ENCODE assay signal across 1 cellular context in the genomic region with DNA sequence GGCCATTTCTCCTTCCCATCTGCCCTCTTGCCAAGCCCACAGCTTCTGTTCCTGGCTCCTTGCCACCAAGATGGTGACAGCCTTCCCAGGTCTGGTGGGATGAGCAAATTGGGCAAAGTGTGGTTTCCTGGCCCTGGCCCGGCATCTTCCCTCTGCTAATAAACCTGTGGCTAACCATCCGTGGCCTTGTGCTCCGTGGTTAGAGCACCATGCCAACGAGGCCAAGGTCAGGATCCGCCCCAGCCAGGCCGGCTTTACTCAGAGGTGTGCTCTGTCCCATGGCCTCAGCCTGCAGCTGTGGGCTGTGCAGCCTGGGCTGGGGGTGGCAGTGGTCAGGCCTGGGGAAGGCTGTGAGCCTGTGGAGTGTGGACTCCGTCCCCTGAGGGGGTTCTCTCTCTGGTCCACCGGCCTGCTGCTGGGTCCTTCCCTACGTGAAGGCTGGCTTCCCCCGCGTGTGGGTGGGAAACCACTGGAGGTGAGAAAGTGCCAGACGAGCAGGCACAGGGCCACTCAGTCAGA.
TF ChIP-seq lines count a peak whose summit lies in the region.

No MANE protein-coding gene starts in this region.

TF ChIP-seq in HepG2, 621 proteins besides CTCF, POLR2A, EP300 and RAD21 (continued from another document and continues in another):
- TF ChIP-seq, protein P1, sequence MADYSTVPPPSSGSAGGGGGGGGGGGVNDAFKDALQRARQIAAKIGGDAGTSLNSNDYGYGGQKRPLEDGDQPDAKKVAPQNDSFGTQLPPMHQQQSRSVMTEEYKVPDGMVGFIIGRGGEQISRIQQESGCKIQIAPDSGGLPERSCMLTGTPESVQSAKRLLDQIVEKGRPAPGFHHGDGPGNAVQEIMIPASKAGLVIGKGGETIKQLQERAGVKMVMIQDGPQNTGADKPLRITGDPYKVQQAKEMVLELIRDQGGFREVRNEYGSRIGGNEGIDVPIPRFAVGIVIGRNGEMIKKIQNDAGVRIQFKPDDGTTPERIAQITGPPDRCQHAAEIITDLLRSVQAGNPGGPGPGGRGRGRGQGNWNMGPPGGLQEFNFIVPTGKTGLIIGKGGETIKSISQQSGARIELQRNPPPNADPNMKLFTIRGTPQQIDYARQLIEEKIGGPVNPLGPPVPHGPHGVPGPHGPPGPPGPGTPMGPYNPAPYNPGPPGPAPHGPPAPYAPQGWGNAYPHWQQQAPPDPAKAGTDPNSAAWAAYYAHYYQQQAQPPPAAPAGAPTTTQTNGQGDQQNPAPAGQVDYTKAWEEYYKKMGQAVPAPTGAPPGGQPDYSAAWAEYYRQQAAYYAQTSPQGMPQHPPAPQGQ (CRISPR knock-in tag; IDR thresholded peaks at IDR 0.05; ENCODE audit: borderline replicate concordance): no peak
- TF ChIP-seq ZNF780A (CRISPR knock-in tag; IDR thresholded peaks at IDR 0.05) (no peak), ZNF232 (CRISPR knock-in tag; IDR thresholded peaks at IDR 0.05; ENCODE audit: borderline replicate concordance) (no peak; the same call in 1 of the 2 replicates), FOXK1 (CRISPR knock-in tag; IDR thresholded peaks at IDR 0.05; ENCODE audit: borderline replicate concordance, low read depth) (no peak), AGO2 (optimal IDR thresholded peaks at IDR 0.05; ENCODE audit: low read depth, low read length) (no peak), SRSF4 (IDR thresholded peaks at IDR 0.05; ENCODE audit: low read depth, low read length, poor library complexity, severe bottlenecking) (no peak), HOXA9 (CRISPR knock-in tag; IDR thresholded peaks at IDR 0.05; ENCODE audit: borderline replicate concordance) (no peak), SRY (CRISPR knock-in tag; IDR thresholded peaks at IDR 0.05) (peak; percentile 70; the same call in 1 of the 2 replicates), ZNF678 (CRISPR knock-in tag; IDR thresholded peaks at IDR 0.05) (no peak), RARA (CRISPR knock-in tag; IDR thresholded peaks at IDR 0.05) (peak; percentile 78), HNRNPH1 (optimal IDR thresholded peaks at IDR 0.05; ENCODE audit: low read depth, low read length) (no peak), CBX5 (CRISPR knock-in tag; IDR thresholded peaks at IDR 0.05; ENCODE audit: borderline replicate concordance) (peak; percentile 33; the same call in 1 of the 2 replicates), ZNF224 (CRISPR knock-in tag; IDR thresholded peaks at IDR 0.05) (no peak), ZNF331 (CRISPR knock-in tag; IDR thresholded peaks at IDR 0.05) (peak; percentile 71), ZSCAN29 (CRISPR knock-in tag; conservative IDR thresholded peaks at IDR 0.05) (0 out of 2 replicates have a peak, but pooled peaks have one; percentile 36), ZNF253 (CRISPR knock-in tag; IDR thresholded peaks at IDR 0.05; ENCODE audit: borderline replicate concordance) (no peak), ARID2 (CRISPR knock-in tag; IDR thresholded peaks at IDR 0.05; ENCODE audit: borderline replicate concordance) (no peak), TGIF2 (CRISPR knock-in tag; IDR thresholded peaks at IDR 0.05) (no peak), ATF7 (IDR thresholded peaks at IDR 0.05) (no peak), ATF7 (CRISPR knock-in tag; IDR thresholded peaks at IDR 0.05) (no peak), ARNT (IDR thresholded peaks at IDR 0.05) (no peak), ARNT2 (CRISPR knock-in tag; IDR thresholded peaks at IDR 0.05; ENCODE audit: low read depth) (no peak), RBAK (CRISPR knock-in tag; IDR thresholded peaks at IDR 0.05) (no peak), ZNF766 (CRISPR knock-in tag; IDR thresholded peaks at IDR 0.05; ENCODE audit: borderline replicate concordance) (peak; percentile 75; the same call in 1 of the 2 replicates), ZNF451 (CRISPR knock-in tag; IDR thresholded peaks at IDR 0.05) (no peak; the same call in 1 of the 2 replicates), KAT7 (CRISPR knock-in tag; IDR thresholded peaks at IDR 0.05; ENCODE audit: borderline replicate concordance) (no peak), SETDB1 (CRISPR knock-in tag; IDR thresholded peaks at IDR 0.05; ENCODE audit: borderline replicate concordance) (no peak), ZNF510 (CRISPR knock-in tag; IDR thresholded peaks at IDR 0.05; ENCODE audit: low read depth) (no peak), ZNF282 (IDR thresholded peaks at IDR 0.05; ENCODE audit: partially characterized antibody) (no peak), KAT2B (IDR thresholded peaks at IDR 0.05; ENCODE audit: borderline replicate concordance, low read depth, low read length) (no peak), HNF4A (CRISPR knock-in tag; IDR thresholded peaks at IDR 0.05) (peak; percentile 81), STAT5B (CRISPR knock-in tag; IDR thresholded peaks at IDR 0.05) (no peak), XRCC5 (optimal IDR thresholded peaks at IDR 0.05; ENCODE audit: low read length) (no peak)
- TF ChIP-seq, protein P2, sequence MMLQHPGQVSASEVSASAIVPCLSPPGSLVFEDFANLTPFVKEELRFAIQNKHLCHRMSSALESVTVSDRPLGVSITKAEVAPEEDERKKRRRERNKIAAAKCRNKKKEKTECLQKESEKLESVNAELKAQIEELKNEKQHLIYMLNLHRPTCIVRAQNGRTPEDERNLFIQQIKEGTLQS (CRISPR knock-in tag; IDR thresholded peaks at IDR 0.05): 0 out of 2 replicates have a peak, but pooled peaks have one; percentile 53
- TF ChIP-seq, protein P3, sequence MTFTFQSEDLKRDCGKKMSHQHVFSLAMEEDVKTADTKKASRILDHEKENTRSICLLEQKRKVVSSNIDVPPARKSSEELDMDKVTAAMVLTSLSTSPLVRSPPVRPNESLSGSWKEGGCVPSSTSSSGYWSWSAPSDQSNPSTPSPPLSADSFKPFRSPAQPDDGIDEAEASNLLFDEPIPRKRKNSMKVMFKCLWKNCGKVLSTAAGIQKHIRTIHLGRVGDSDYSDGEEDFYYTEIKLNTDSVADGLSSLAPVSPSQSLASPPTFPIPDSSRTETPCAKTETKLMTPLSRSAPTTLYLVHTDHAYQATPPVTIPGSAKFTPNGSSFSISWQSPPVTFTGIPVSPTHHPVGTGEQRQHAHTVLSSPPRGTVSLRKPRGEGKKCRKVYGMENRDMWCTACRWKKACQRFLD (CRISPR knock-in tag; IDR thresholded peaks at IDR 0.05; ENCODE audit: borderline replicate concordance): no peak
- TF ChIP-seq, protein P4, sequence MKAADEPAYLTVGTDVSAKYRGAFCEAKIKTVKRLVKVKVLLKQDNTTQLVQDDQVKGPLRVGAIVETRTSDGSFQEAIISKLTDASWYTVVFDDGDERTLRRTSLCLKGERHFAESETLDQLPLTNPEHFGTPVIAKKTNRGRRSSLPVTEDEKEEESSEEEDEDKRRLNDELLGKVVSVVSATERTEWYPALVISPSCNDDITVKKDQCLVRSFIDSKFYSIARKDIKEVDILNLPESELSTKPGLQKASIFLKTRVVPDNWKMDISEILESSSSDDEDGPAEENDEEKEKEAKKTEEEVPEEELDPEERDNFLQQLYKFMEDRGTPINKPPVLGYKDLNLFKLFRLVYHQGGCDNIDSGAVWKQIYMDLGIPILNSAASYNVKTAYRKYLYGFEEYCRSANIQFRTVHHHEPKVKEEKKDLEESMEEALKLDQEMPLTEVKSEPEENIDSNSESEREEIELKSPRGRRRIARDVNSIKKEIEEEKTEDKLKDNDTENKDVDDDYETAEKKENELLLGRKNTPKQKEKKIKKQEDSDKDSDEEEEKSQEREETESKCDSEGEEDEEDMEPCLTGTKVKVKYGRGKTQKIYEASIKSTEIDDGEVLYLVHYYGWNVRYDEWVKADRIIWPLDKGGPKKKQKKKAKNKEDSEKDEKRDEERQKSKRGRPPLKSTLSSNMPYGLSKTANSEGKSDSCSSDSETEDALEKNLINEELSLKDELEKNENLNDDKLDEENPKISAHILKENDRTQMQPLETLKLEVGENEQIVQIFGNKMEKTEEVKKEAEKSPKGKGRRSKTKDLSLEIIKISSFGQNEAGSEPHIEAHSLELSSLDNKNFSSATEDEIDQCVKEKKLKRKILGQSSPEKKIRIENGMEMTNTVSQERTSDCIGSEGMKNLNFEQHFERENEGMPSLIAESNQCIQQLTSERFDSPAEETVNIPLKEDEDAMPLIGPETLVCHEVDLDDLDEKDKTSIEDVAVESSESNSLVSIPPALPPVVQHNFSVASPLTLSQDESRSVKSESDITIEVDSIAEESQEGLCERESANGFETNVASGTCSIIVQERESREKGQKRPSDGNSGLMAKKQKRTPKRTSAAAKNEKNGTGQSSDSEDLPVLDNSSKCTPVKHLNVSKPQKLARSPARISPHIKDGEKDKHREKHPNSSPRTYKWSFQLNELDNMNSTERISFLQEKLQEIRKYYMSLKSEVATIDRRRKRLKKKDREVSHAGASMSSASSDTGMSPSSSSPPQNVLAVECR (CRISPR knock-in tag; IDR thresholded peaks at IDR 0.05; ENCODE audit: borderline replicate concordance): peak; percentile 47; the same call in 1 of the 2 replicates
- TF ChIP-seq, protein P5, sequence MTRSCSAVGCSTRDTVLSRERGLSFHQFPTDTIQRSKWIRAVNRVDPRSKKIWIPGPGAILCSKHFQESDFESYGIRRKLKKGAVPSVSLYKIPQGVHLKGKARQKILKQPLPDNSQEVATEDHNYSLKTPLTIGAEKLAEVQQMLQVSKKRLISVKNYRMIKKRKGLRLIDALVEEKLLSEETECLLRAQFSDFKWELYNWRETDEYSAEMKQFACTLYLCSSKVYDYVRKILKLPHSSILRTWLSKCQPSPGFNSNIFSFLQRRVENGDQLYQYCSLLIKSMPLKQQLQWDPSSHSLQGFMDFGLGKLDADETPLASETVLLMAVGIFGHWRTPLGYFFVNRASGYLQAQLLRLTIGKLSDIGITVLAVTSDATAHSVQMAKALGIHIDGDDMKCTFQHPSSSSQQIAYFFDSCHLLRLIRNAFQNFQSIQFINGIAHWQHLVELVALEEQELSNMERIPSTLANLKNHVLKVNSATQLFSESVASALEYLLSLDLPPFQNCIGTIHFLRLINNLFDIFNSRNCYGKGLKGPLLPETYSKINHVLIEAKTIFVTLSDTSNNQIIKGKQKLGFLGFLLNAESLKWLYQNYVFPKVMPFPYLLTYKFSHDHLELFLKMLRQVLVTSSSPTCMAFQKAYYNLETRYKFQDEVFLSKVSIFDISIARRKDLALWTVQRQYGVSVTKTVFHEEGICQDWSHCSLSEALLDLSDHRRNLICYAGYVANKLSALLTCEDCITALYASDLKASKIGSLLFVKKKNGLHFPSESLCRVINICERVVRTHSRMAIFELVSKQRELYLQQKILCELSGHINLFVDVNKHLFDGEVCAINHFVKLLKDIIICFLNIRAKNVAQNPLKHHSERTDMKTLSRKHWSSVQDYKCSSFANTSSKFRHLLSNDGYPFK (CRISPR knock-in tag; IDR thresholded peaks at IDR 0.05; ENCODE audit: borderline replicate concordance): no peak
- TF ChIP-seq, protein P6, sequence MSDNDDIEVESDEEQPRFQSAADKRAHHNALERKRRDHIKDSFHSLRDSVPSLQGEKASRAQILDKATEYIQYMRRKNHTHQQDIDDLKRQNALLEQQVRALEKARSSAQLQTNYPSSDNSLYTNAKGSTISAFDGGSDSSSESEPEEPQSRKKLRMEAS (IDR thresholded peaks at IDR 0.05): peak; percentile 77
- TF ChIP-seq, protein P7, sequence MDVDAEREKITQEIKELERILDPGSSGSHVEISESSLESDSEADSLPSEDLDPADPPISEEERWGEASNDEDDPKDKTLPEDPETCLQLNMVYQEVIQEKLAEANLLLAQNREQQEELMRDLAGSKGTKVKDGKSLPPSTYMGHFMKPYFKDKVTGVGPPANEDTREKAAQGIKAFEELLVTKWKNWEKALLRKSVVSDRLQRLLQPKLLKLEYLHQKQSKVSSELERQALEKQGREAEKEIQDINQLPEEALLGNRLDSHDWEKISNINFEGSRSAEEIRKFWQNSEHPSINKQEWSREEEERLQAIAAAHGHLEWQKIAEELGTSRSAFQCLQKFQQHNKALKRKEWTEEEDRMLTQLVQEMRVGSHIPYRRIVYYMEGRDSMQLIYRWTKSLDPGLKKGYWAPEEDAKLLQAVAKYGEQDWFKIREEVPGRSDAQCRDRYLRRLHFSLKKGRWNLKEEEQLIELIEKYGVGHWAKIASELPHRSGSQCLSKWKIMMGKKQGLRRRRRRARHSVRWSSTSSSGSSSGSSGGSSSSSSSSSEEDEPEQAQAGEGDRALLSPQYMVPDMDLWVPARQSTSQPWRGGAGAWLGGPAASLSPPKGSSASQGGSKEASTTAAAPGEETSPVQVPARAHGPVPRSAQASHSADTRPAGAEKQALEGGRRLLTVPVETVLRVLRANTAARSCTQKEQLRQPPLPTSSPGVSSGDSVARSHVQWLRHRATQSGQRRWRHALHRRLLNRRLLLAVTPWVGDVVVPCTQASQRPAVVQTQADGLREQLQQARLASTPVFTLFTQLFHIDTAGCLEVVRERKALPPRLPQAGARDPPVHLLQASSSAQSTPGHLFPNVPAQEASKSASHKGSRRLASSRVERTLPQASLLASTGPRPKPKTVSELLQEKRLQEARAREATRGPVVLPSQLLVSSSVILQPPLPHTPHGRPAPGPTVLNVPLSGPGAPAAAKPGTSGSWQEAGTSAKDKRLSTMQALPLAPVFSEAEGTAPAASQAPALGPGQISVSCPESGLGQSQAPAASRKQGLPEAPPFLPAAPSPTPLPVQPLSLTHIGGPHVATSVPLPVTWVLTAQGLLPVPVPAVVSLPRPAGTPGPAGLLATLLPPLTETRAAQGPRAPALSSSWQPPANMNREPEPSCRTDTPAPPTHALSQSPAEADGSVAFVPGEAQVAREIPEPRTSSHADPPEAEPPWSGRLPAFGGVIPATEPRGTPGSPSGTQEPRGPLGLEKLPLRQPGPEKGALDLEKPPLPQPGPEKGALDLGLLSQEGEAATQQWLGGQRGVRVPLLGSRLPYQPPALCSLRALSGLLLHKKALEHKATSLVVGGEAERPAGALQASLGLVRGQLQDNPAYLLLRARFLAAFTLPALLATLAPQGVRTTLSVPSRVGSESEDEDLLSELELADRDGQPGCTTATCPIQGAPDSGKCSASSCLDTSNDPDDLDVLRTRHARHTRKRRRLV (CRISPR knock-in tag; IDR thresholded peaks at IDR 0.05): no peak
- TF ChIP-seq, protein P8, sequence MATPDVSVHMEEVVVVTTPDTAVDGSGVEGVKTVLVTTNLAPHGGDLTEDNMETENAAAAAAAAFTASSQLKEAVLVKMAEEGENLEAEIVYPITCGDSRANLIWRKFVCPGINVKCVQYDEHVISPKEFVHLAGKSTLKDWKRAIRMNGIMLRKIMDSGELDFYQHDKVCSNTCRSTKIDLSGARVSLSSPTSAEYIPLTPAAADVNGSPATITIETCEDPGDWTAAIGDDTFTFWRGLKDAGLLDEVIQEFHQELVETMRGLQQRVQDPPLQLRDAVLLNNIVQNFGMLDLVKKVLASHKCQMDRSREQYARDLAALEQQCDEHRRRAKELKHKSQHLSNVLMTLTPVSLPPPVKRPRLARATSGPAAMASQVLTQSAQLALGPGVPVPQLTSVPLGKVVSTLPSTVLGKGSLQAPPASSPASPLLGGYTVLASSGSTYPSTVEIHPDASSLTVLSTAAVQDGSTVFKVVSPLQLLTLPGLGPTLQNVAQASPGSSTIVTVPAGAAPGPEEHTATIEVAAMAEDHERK (CRISPR knock-in tag; IDR thresholded peaks at IDR 0.05; ENCODE audit: low read depth): no peak
- TF ChIP-seq, protein P9, sequence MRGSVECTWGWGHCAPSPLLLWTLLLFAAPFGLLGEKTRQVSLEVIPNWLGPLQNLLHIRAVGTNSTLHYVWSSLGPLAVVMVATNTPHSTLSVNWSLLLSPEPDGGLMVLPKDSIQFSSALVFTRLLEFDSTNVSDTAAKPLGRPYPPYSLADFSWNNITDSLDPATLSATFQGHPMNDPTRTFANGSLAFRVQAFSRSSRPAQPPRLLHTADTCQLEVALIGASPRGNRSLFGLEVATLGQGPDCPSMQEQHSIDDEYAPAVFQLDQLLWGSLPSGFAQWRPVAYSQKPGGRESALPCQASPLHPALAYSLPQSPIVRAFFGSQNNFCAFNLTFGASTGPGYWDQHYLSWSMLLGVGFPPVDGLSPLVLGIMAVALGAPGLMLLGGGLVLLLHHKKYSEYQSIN (CRISPR knock-in tag; IDR thresholded peaks at IDR 0.05; ENCODE audit: borderline replicate concordance): no peak
- TF ChIP-seq, protein P10, sequence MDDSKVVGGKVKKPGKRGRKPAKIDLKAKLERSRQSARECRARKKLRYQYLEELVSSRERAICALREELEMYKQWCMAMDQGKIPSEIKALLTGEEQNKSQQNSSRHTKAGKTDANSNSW (CRISPR knock-in tag; IDR thresholded peaks at IDR 0.05; ENCODE audit: borderline replicate concordance): no peak
